In genomic region chr5:72241346-72242003, GRCh38 we compare ENCODE assay signal across 15 cellular contexts.
A peak's percentile ranks its signal among the peaks of the same experiment; 100 is the strongest.
DNase-seq lines count a peak whose midpoint lies in the region; ATAC-seq lines count a peak whose summit lies in the region.
"Had no signal": no experiment of that assay in that cellular context is flagged by ENCODE, and none has a peak within 500 bp of the region (broad histone marks: within the 10 kb centered on the region; RNA-seq: fewer than 3 reads in every experiment).

No MANE protein-coding gene starts in this region.

- H3K4me3 Mint-ChIP-seq in CD4-positive, alpha-beta memory T cell: no peak overlapping the region
- H3K4me3 Mint-ChIP-seq: activated naive CD8-positive, alpha-beta T cell; naive thymus-derived CD8-positive, alpha-beta T cell; stimulated activated naive CD8-positive, alpha-beta T cell treated with anti-CD3 and anti-CD28 coated beads, Interleukin-15, Interleukin-2, amounts not matched to agents 100 ng/mL and 50 ng/mL, for 24 hours; T-helper 17 cell had no signal

- no peak overlapping the region for H3K27ac Mint-ChIP-seq in CD4-positive, alpha-beta memory T cell
- H3K27ac Mint-ChIP-seq: activated naive CD8-positive, alpha-beta T cell; stimulated activated naive CD8-positive, alpha-beta T cell treated with anti-CD3 and anti-CD28 coated beads, Interleukin-15, Interleukin-2, amounts not matched to agents 100 ng/mL and 50 ng/mL, for 24 hours; T-helper 17 cell had no signal

- intact Hi-C loops in CD4-positive, alpha-beta memory T cell (cut with micrococcal nuclease): no loop called here

- H3K27me3 Mint-ChIP-seq in CD4-positive, alpha-beta memory T cell: no peaks in the 10 kb centered on the region
- H3K27me3 Mint-ChIP-seq: activated naive CD8-positive, alpha-beta T cell; naive thymus-derived CD8-positive, alpha-beta T cell; stimulated activated naive CD8-positive, alpha-beta T cell treated with anti-CD3 and anti-CD28 coated beads, Interleukin-15, Interleukin-2, amounts not matched to agents 100 ng/mL and 50 ng/mL, for 24 hours; T-helper 17 cell had no signal

- no peak overlapping the region for H3K4me3 ChIP-seq in CD4-positive, alpha-beta memory T cell (ENCODE audit: low read length in 2 of 2)
- H3K4me3 ChIP-seq: left ventricle myocardium inferior had no signal

- peaks cover 7 to 15% (median 10%) of the 10 kb centered on the region in 4 donors for H3K4me1 Mint-ChIP-seq in CD4-positive, alpha-beta memory T cell

- ATAC-seq in GM18868 (IDR thresholded peaks at IDR 0.05; ENCODE audit: unreplicated experiment): no peak
- ATAC-seq: naive thymus-derived CD8-positive, alpha-beta T cell; T-helper 17 cell had no signal

- H3K27ac ChIP-seq in angular gyrus (ENCODE audit: low read depth, low read length): peak overlapping the region; percentile 91
- peak overlapping the region; percentile 88 for H3K27ac ChIP-seq in layer of hippocampus (ENCODE audit: low read depth, low read length)
- H3K27ac ChIP-seq in temporal lobe (ENCODE audit: low read depth, low read length): peak overlapping the region; percentile 94
- no peak overlapping the region for H3K27ac ChIP-seq in CD4-positive, alpha-beta memory T cell (ENCODE audit: low read depth, low read length)
- H3K27ac ChIP-seq: left ventricle myocardium inferior had no signal

- no peaks in the 10 kb centered on the region for H3K27me3 ChIP-seq in layer of hippocampus (ENCODE audit: control insufficient read depth, insufficient read depth, low read length)
- H3K27me3 ChIP-seq in CD4-positive, alpha-beta memory T cell (ENCODE audit: insufficient read depth, low read length): no peaks in the 10 kb centered on the region

- no peaks in the 10 kb centered on the region for H3K36me3 ChIP-seq in CD4-positive, alpha-beta memory T cell (ENCODE audit: insufficient read depth, low read length)

- CTCF ChIA-PET in CD4-positive, alpha-beta memory T cell (lab: Charles Lee; ENCODE audit: partially characterized antibody): interaction anchor here (1.5 kb wide), 1 partner anchor 13 kb away, joined by 4 read pairs; no protein-coding TSS in a partner anchor

- H3K9me3 Mint-ChIP-seq in CD4-positive, alpha-beta memory T cell: no peaks in the 10 kb centered on the region
- H3K9me3 Mint-ChIP-seq: naive thymus-derived CD8-positive, alpha-beta T cell; stimulated activated naive CD8-positive, alpha-beta T cell treated with anti-CD3 and anti-CD28 coated beads, Interleukin-15, Interleukin-2, amounts not matched to agents 100 ng/mL and 50 ng/mL, for 24 hours had no signal

- H3K9me3 ChIP-seq in CD4-positive, alpha-beta memory T cell (ENCODE audit: control insufficient read depth in 1 of 2, low read length in 2 of 2): no peaks in the 10 kb centered on the region
- H3K9me3 ChIP-seq: left ventricle myocardium inferior had no signal

- H3K4me1 ChIP-seq in CD4-positive, alpha-beta memory T cell (ENCODE audit: insufficient read depth, low read length): no peaks in the 10 kb centered on the region

- POLR2A ChIA-PET in CD4-positive, alpha-beta memory T cell (lab: Charles Lee; ENCODE audit: partially characterized antibody): no interaction called here

- peaks cover 11 to 33% of the 10 kb centered on the region in 2 donors for H3K36me3 Mint-ChIP-seq in CD4-positive, alpha-beta memory T cell

- DNase-seq in NCI-H2107 treated with DMSO at 0.1 percent for 48 hours (lab: John Stamatoyannopoulos, UW; ENCODE audit: unreplicated experiment) (peak; percentile 47), NCI-H2107 (lab: John Stamatoyannopoulos, UW) (no peak), NCI-H1694 (lab: John Stamatoyannopoulos, UW) (no peak)
- no peak for DNase-seq in CD4-positive, alpha-beta memory T cell
- DNase-seq: activated CD4-positive, alpha-beta T cell treated with anti-CD3 and anti-CD28 coated beads for 4 hours; left ventricle myocardium inferior; naive thymus-derived CD8-positive, alpha-beta T cell; RPMI8226; T-helper 17 cell had no signal
